In the genomic region with DNA sequence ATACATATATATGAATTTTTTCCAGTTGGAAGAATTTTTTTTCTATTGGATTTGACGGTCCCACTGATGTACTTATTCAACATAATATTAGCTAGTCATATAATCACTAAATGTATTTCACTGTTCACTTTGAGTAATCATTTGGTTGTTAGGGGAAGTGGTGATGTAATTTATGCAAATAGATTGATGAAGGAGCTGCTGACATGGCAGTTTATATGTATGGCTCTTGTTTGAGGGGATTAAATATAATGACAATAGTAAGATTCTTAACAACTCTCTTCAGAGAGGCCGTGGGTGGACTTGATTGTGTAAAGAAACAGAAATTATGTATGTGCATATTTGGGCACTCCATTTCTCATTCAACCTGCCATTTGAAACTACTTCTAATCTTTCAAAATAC, we compare ENCODE assay signal across 20 cellular contexts.
A peak's percentile ranks its signal among the peaks of the same experiment; 100 is the strongest.
DNase-seq lines count a peak whose midpoint lies in the region; ATAC-seq and TF ChIP-seq lines count a peak whose summit lies in the region.
"Had no signal": no experiment of that assay in that cellular context is flagged by ENCODE, and none has a peak within 500 bp of the region (broad histone marks: within the 10 kb centered on the region; RNA-seq: fewer than 3 reads in every experiment).

No MANE protein-coding gene starts in this region.

- peaks cover 2% of the 10 kb centered on the region for H3K9me3 Mint-ChIP-seq in activated B cell treated with CpG ODN at 0.5 μM for 24 hours
- H3K9me3 Mint-ChIP-seq: T-helper 1 cell treated with Interleukin-12 subunit alpha and Interleukin-12 subunit beta and Interleukin-4 antibody, amounts not matched to agents 30 μg/mL and 1 μg/mL, for 36 hours had no signal

- H3K27me3 ChIP-seq in A673 (replicated peaks; ENCODE audit: insufficient read depth, low read depth, low read length, poor library complexity) (no peaks in the 10 kb centered on the region), sigmoid colon (no peaks in the 10 kb centered on the region), gastrocnemius medialis (no peaks in the 10 kb centered on the region)
- H3K27me3 ChIP-seq: BLaER1 treated with 17β-estradiol and CSF1 and Interleukin-3, amounts not matched to agents 10 nM and 100 nM; SJCRH30 had no signal

- 82% methylated on average over 2 of the region's 2 CpGs for whole genome bisulfite sequencing in sigmoid colon, 2 donors

- H3K4me1 Mint-ChIP-seq in activated B cell treated with CpG ODN at 0.5 μM for 24 hours, result no peaks in the 10 kb centered on the region
- H3K4me1 Mint-ChIP-seq: CD8-positive, alpha-beta memory T cell had no signal

- POLR2A ChIA-PET in A673 (lab: Charles Lee; ENCODE audit: low non-redundant PET), result no interaction called here
- POLR2A ChIA-PET in activated B cell treated with CpG ODN at 0.5 μM for 24 hours (lab: Charles Lee), result no interaction called here

- TF ChIP-seq POLR2A in sigmoid colon (IDR thresholded peaks at IDR 0.05) (no peak), gastrocnemius medialis (IDR thresholded peaks at IDR 0.05) (no peak)

- no peak for TF ChIP-seq EP300 in sigmoid colon (IDR thresholded peaks at IDR 0.05)

- CTCF ChIA-PET in A673 (lab: Charles Lee) (no interaction called here), activated B cell treated with CpG ODN at 0.5 μM for 24 hours (lab: Charles Lee) (no interaction called here)

- TF ChIP-seq CTCF in A673 (conservative IDR thresholded peaks at IDR 0.05; ENCODE audit: low read depth, low read length) (no peak), activated B cell treated with CpG ODN at 0.5 μM for 24 hours (IDR thresholded peaks at IDR 0.05) (no peak), sigmoid colon (IDR thresholded peaks at IDR 0.05) (no peak), gastrocnemius medialis (IDR thresholded peaks at IDR 0.05 in 4 of 5, conservative IDR thresholded peaks at IDR 0.05 in 1 of 5) (no peak)

- H3K4me1 ChIP-seq in A673 (ENCODE audit: insufficient read depth, low read length, poor library complexity, severe bottlenecking) (peaks cover 8% of the 10 kb centered on the region), sigmoid colon (no peaks in the 10 kb centered on the region), gastrocnemius medialis (no peaks in the 10 kb centered on the region)

- H3K27me3 Mint-ChIP-seq in activated B cell treated with CpG ODN at 0.5 μM for 24 hours, result no peaks in the 10 kb centered on the region
- H3K27me3 Mint-ChIP-seq: CD8-positive, alpha-beta memory T cell had no signal

- no peak overlapping the region for H3K27ac Mint-ChIP-seq in activated B cell treated with CpG ODN at 0.5 μM for 24 hours
- H3K27ac Mint-ChIP-seq: CD8-positive, alpha-beta memory T cell; T-helper 1 cell treated with Interleukin-12 subunit alpha and Interleukin-12 subunit beta and Interleukin-4 antibody, amounts not matched to agents 30 μg/mL and 1 μg/mL, for 36 hours had no signal

- H3K9me3 ChIP-seq in A673 (ENCODE audit: low read depth, low read length, poor library complexity, severe bottlenecking) (no peaks in the 10 kb centered on the region), sigmoid colon (no peaks in the 10 kb centered on the region), gastrocnemius medialis (no peaks in the 10 kb centered on the region)
- H3K9me3 ChIP-seq: BLaER1 treated with 17β-estradiol and CSF1 and Interleukin-3, amounts not matched to agents 10 nM and 100 nM; SJCRH30 had no signal

- intact Hi-C loops in A673 (cut with micrococcal nuclease; ENCODE audit: unreplicated experiment) (no loop called here), activated B cell treated with CpG ODN at 0.5 μM for 24 hours (cut with micrococcal nuclease) (no loop called here), sigmoid colon (cut with DNase I) (no loop called here), gastrocnemius medialis (cut with DNase I; ENCODE audit: low total_unique reads) (no loop called here)

- H3K27ac ChIP-seq in A673 (ENCODE audit: low read depth, low read length, poor library complexity, severe bottlenecking), result no peak overlapping the region
- H3K27ac ChIP-seq in sigmoid colon, result no peak overlapping the region
- no peak overlapping the region for H3K27ac ChIP-seq in gastrocnemius medialis
- H3K27ac ChIP-seq: GM23248, KMS-11, SJCRH30 had no signal

- H3K36me3 ChIP-seq in A673 (ENCODE audit: insufficient read depth, low read length, poor library complexity, severe bottlenecking) (no peaks in the 10 kb centered on the region), sigmoid colon (no peaks in the 10 kb centered on the region), gastrocnemius medialis (no peaks in the 10 kb centered on the region)
- H3K36me3 ChIP-seq: BLaER1 treated with 17β-estradiol and CSF1 and Interleukin-3, amounts not matched to agents 10 nM and 100 nM; SJCRH30 had no signal

- peak; percentile 50 for ATAC-seq in GM19463 (IDR thresholded peaks at IDR 0.05; ENCODE audit: unreplicated experiment)
- ATAC-seq in HG03354 (IDR thresholded peaks at IDR 0.05; ENCODE audit: poor library complexity, severe bottlenecking, unreplicated experiment), result peak; percentile 77
- peak; percentile 10 for ATAC-seq in activated B cell treated with CpG ODN at 0.5 μM for 24 hours (ENCODE audit: low read depth)
- ATAC-seq in stimulated activated naive CD8-positive, alpha-beta T cell treated with anti-CD3 and anti-CD28 coated beads, Interleukin-15, Interleukin-2, amounts not matched to agents 100 U/mL and 50 U/mL, for 24 hours, result no peak
- ATAC-seq in gastrocnemius medialis, result no peak
- no peak for ATAC-seq in HG03457 (IDR thresholded peaks at IDR 0.05; ENCODE audit: unreplicated experiment)
- ATAC-seq: Panc1 had no signal

- DNase-seq in A673 (ENCODE audit: low spot score) (peak; percentile 61), activated B cell treated with CpG ODN at 0.5 μM for 24 hours (no peak), sigmoid colon (no peak), gastrocnemius medialis (no peak)
- no peak for DNase-seq in stimulated activated naive CD8-positive, alpha-beta T cell treated with anti-CD3 and anti-CD28 coated beads, Interleukin-15, Interleukin-2, amounts not matched to agents 100 U/mL and 50 U/mL, for 24 hours
- DNase-seq: CD8-positive, alpha-beta memory T cell; GM23248; NCI-H1048; NCI-H1436; NCI-H1930; NCI-H2171; NCI-H526 had no signal

- no peaks in the 10 kb centered on the region for H3K36me3 Mint-ChIP-seq in activated B cell treated with CpG ODN at 0.5 μM for 24 hours (ENCODE audit: low read depth)

- no peak overlapping the region for H3K4me3 Mint-ChIP-seq in activated B cell treated with CpG ODN at 0.5 μM for 24 hours
- H3K4me3 Mint-ChIP-seq: CD8-positive, alpha-beta memory T cell; T-helper 1 cell treated with Interleukin-12 subunit alpha and Interleukin-12 subunit beta and Interleukin-4 antibody, amounts not matched to agents 30 μg/mL and 1 μg/mL, for 36 hours had no signal

- in situ Hi-C loops in gastrocnemius medialis (cut with MboI; ENCODE audit: low sequenced_read_pairs in 4 of 4), result no loop called here

- H3K4me3 ChIP-seq in A673 (ENCODE audit: low read depth, low read length, poor library complexity, severe bottlenecking), result no peak overlapping the region
- no peak overlapping the region for H3K4me3 ChIP-seq in sigmoid colon
- no peak overlapping the region for H3K4me3 ChIP-seq in gastrocnemius medialis
- H3K4me3 ChIP-seq: BLaER1 treated with 17β-estradiol and CSF1 and Interleukin-3, amounts not matched to agents 10 nM and 100 nM; GM23248; SJCRH30 had no signal

- no TSS peak for BruUV-seq in A673 (replicated peaks; lab: Mats Ljungman, UMichigan)

Comparison
In these comparisons a context has a peak if more than half of its experiments do, and no peak if none do; other contexts are left out.
1. ATAC-seq: peak in GM19463 (single experiment), HG03354 (single experiment) and activated B cell treated with CpG ODN at 0.5 μM for 24 hours (single experiment); none in stimulated activated naive CD8-positive, alpha-beta T cell treated with anti-CD3 and anti-CD28 coated beads, Interleukin-15, Interleukin-2, amounts not matched to agents 100 U/mL and 50 U/mL, for 24 hours (single experiment), gastrocnemius medialis (0 of 2) and HG03457 (single experiment).